ENCODE assay signal across 25 cellular contexts in genomic region chr3:191915717-191916116, GRCh38.
"Had no signal": no experiment of that assay in that cellular context is flagged by ENCODE, and none has a peak within 500 bp of the region (broad histone marks: within the 10 kb centered on the region; RNA-seq: fewer than 3 reads in every experiment).

No MANE protein-coding gene starts in this region.

- H3K4me3 ChIP-seq: dorsolateral prefrontal cortex, heart left ventricle, left lung, lower lobe of right lung, neural progenitor cell, right lobe of liver, thoracic aorta, upper lobe of left lung, vagina had no signal

- H3K4me3 Mint-ChIP-seq: activated B cell treated with CpG ODN at 0.5 μM for 24 hours; activated CD8-positive, alpha-beta T cell treated with anti-CD3 and anti-CD28 coated beads for 36 hours; activated T-cell treated with anti-CD3 and anti-CD28 coated beads, Interleukin-2, amount 50 U/mL, for 4 hours; activated T-helper 17 cell treated with anti-CD3 and anti-CD28 coated beads, Interleukin-2, amount 50 U/mL, for 72 hours; central memory CD8-positive, alpha-beta T cell; natural killer cell; neural progenitor cell had no signal

- H3K4me1 ChIP-seq: foreskin keratinocyte, heart left ventricle, left lung, lower lobe of right lung, right lobe of liver, upper lobe of left lung, vagina had no signal

- H3K27ac ChIP-seq: dorsolateral prefrontal cortex, foreskin keratinocyte, heart left ventricle, left lung, lower lobe of right lung, neural progenitor cell, right lobe of liver, thoracic aorta, upper lobe of left lung, vagina had no signal

- H3K9ac ChIP-seq: neural progenitor cell had no signal

- ATAC-seq: activated CD8-positive, alpha-beta T cell treated with anti-CD3 and anti-CD28 coated beads for 36 hours; activated T-cell treated with anti-CD3 and anti-CD28 coated beads, Interleukin-2, amount 50 U/mL, for 4 hours; activated T-helper 17 cell treated with anti-CD3 and anti-CD28 coated beads, Interleukin-2, amount 50 U/mL, for 72 hours; foreskin keratinocyte; heart left ventricle; left lung; lower lobe of right lung; natural killer cell; right lobe of liver had no signal

- H3K27me3 ChIP-seq: dorsolateral prefrontal cortex, foreskin keratinocyte, heart left ventricle, left lung, neural progenitor cell, right lobe of liver, upper lobe of left lung, vagina had no signal

- DNase-seq: activated B cell treated with CpG ODN at 0.5 μM for 24 hours; activated CD4-positive, alpha-beta T cell treated with anti-CD3 and anti-CD28 coated beads, Interleukin-2, amount 50 U/mL, for 1 hour; activated CD8-positive, alpha-beta T cell treated with anti-CD3 and anti-CD28 coated beads for 36 hours; activated gamma-delta T cell treated with Interleukin-2 at 50 U/mL for 16 hours; activated naive CD4-positive, alpha-beta T cell treated with anti-CD3 and anti-CD28 coated beads, Interleukin-2, amount 50 U/mL, for 16 hours; activated T-cell treated with anti-CD3 and anti-CD28 coated beads, Interleukin-2, amount 50 U/mL, for 4 hours; amniotic stem cell; dorsolateral prefrontal cortex; effector memory CD4-positive, alpha-beta T cell; erythroblast; foreskin keratinocyte; heart left ventricle; left lung; lower lobe of right lung; mesenchymal stem cell; natural killer cell; right lobe of liver; stimulated activated CD4-positive, alpha-beta T cell treated with anti-CD3 and anti-CD28 coated beads, Interleukin-2, amount 100 ng/mL, for 48 hours; stimulated activated naive CD4-positive, alpha-beta T cell treated with Interleukin-2 at 50 U/mL for 16 hours; upper lobe of left lung had no signal

- H3K27ac Mint-ChIP-seq: activated B cell treated with CpG ODN at 0.5 μM for 24 hours; activated CD8-positive, alpha-beta T cell treated with anti-CD3 and anti-CD28 coated beads for 36 hours; activated T-helper 17 cell treated with anti-CD3 and anti-CD28 coated beads, Interleukin-2, amount 50 U/mL, for 72 hours; natural killer cell; neural progenitor cell had no signal

- H3K4me2 ChIP-seq: neural progenitor cell had no signal

- H3K9me3 ChIP-seq: lower lobe of right lung, right lobe of liver, thoracic aorta, upper lobe of left lung, vagina had no signal

- H3K36me3 ChIP-seq: heart left ventricle, left lung, lower lobe of right lung, neural progenitor cell, right lobe of liver, thoracic aorta, upper lobe of left lung, vagina had no signal

- H2AFZ ChIP-seq: neural progenitor cell had no signal

- H3K4me1 Mint-ChIP-seq: activated B cell treated with CpG ODN at 0.5 μM for 24 hours; activated T-helper 17 cell treated with anti-CD3 and anti-CD28 coated beads, Interleukin-2, amount 50 U/mL, for 72 hours; central memory CD8-positive, alpha-beta T cell; natural killer cell; neural progenitor cell had no signal

- H3K27me3 Mint-ChIP-seq: activated B cell treated with CpG ODN at 0.5 μM for 24 hours; activated CD8-positive, alpha-beta T cell treated with anti-CD3 and anti-CD28 coated beads for 36 hours; activated T-helper 17 cell treated with anti-CD3 and anti-CD28 coated beads, Interleukin-2, amount 50 U/mL, for 72 hours; central memory CD8-positive, alpha-beta T cell had no signal
